Comparison of ENCODE assay signal across 24 cellular contexts in the genomic region with DNA sequence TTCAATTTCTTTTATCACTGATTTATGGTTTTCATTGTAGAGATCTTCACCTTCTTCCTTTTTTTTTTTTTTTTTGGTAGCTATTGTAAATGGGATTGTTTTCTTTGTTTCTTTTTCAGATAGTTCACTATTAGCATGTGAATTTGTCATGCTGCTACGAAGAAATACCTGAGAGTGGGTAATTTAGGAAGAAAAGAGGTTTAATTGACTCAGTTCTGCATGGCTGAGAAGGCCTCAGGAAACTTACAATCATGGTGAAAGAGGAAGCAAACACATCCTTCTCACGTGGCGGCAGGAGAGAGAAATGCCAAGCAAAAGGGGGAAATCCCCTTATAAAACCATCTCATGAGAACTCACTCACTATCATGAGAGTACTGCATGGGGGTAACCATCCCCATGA.
"Had no signal": no experiment of that assay in that cellular context is flagged by ENCODE, and none has a peak within 500 bp of the region (broad histone marks: within the 10 kb centered on the region; RNA-seq: fewer than 3 reads in every experiment).

No MANE protein-coding gene starts in this region.

- H3K4me3 ChIP-seq: PC-9 had no signal

- H3K36me3 Mint-ChIP-seq: activated naive CD4-positive, alpha-beta T cell treated with anti-CD3 and anti-CD28 coated beads, Interleukin-2, amount 50 U/mL, for 24 hours; T-cell had no signal

- DNase-seq: activated CD4-positive, alpha-beta T cell treated with anti-CD3 and anti-CD28 coated beads for 48 hours; activated CD4-positive, alpha-beta T cell treated with anti-CD3 and anti-CD28 coated beads, Interleukin-2, amount 50 U/mL, for 4 hours; activated CD4-positive, CD25-positive, alpha-beta regulatory T cell treated with anti-CD3 and anti-CD28 coated beads, Interleukin-2, amount 50 U/mL, for 72 hours; activated CD8-positive, alpha-beta memory T cell treated with anti-CD3 and anti-CD28 coated beads, Interleukin-2, amount 50 U/mL, for 48 hours; activated CD8-positive, alpha-beta T cell treated with anti-CD3 and anti-CD28 coated beads, Interleukin-2, amount 10 ng/mL, durations not matched to agents 7 days and 5 days; activated effector memory CD4-positive, alpha-beta T cell treated with Interleukin-2 at 50 U/mL for 16 hours; activated naive CD4-positive, alpha-beta T cell; activated T-cell treated with anti-CD3 and anti-CD28 coated beads, Interleukin-2, amount 50 U/mL, for 24 hours; cerebellar nuclear complex; KG1; NCI-H1048; NCI-H146; NCI-H187 treated with DMSO at 0.1 percent for 48 hours; NCI-H2081 treated with DMSO at 0.1 percent for 48 hours; NCI-H446; NCI-H524 treated with DMSO at 0.1 percent for 48 hours; NCI-H748 treated with DMSO at 0.1 percent for 48 hours; PC-9; SIG-M5; T-cell; T-helper 2 cell; T1000 had no signal

- H3K4me3 Mint-ChIP-seq: activated CD8-positive, alpha-beta T cell treated with anti-CD3 and anti-CD28 coated beads, Interleukin-2, amount 10 ng/mL, durations not matched to agents 7 days and 5 days; activated naive CD4-positive, alpha-beta T cell treated with anti-CD3 and anti-CD28 coated beads, Interleukin-2, amount 50 U/mL, for 24 hours; activated T-cell treated with anti-CD3 and anti-CD28 coated beads, Interleukin-2, amount 50 U/mL, for 24 hours; activated T-helper 1 cell treated with anti-CD3 and anti-CD28 coated beads, Interleukin-12 subunit alpha, Interleukin-12 subunit beta, Interleukin-2, Interleukin-4 antibody, amounts not matched to agents 30 ng/mL and 10 ng/mL and 1 ng/mL, durations not matched to agents 14 hours and 24 hours and 36 hours; T-cell had no signal

- H3K9me3 Mint-ChIP-seq: activated naive CD4-positive, alpha-beta T cell treated with anti-CD3 and anti-CD28 coated beads, Interleukin-2, amount 50 U/mL, for 24 hours; activated T-cell treated with anti-CD3 and anti-CD28 coated beads, Interleukin-2, amount 50 U/mL, for 24 hours; activated T-helper 1 cell treated with anti-CD3 and anti-CD28 coated beads, Interleukin-12 subunit alpha, Interleukin-12 subunit beta, Interleukin-2, Interleukin-4 antibody, amounts not matched to agents 30 ng/mL and 10 ng/mL and 1 ng/mL, durations not matched to agents 14 hours and 24 hours and 36 hours had no signal

- H3K27ac Mint-ChIP-seq: activated CD8-positive, alpha-beta T cell treated with anti-CD3 and anti-CD28 coated beads, Interleukin-2, amount 10 ng/mL, durations not matched to agents 7 days and 5 days; activated naive CD4-positive, alpha-beta T cell treated with anti-CD3 and anti-CD28 coated beads, Interleukin-2, amount 50 U/mL, for 24 hours; activated T-cell treated with anti-CD3 and anti-CD28 coated beads, Interleukin-2, amount 50 U/mL, for 24 hours; activated T-helper 1 cell treated with anti-CD3 and anti-CD28 coated beads, Interleukin-12 subunit alpha, Interleukin-12 subunit beta, Interleukin-2, Interleukin-4 antibody, amounts not matched to agents 30 ng/mL and 10 ng/mL and 1 ng/mL, durations not matched to agents 14 hours and 24 hours and 36 hours; T-cell had no signal

- H3K27ac ChIP-seq: PC-9 had no signal

- ATAC-seq: activated CD8-positive, alpha-beta T cell treated with anti-CD3 and anti-CD28 coated beads, Interleukin-2, amount 10 ng/mL, durations not matched to agents 7 days and 5 days; T-cell had no signal

- H3K4me1 Mint-ChIP-seq: activated naive CD4-positive, alpha-beta T cell treated with anti-CD3 and anti-CD28 coated beads, Interleukin-2, amount 50 U/mL, for 24 hours; T-cell had no signal
